8 cellular contexts compared by ENCODE assay signal in genomic region chr4:174156239-174156826, GRCh38.
DNase-seq lines count a peak whose midpoint lies in the region; ATAC-seq and TF ChIP-seq lines count a peak whose summit lies in the region.

No MANE protein-coding gene starts in this region.

- no peak for TF ChIP-seq CTCF in lower leg skin (IDR thresholded peaks at IDR 0.05)

- H3K4me3 ChIP-seq in muscle layer of colon (ENCODE audit: low read depth in 1 of 2, low read length in 2 of 2) (peak overlapping the region; percentile 4), lower leg skin (ENCODE audit: low read depth, poor library complexity, severe bottlenecking) (no peak overlapping the region)

- CTCF ChIA-PET in activated CD4-positive, alpha-beta T cell treated with anti-CD3 and anti-CD28 coated beads, Interleukin-2, amount 10 ng/mL, durations not matched to agents 7 days and 5 days (lab: Charles Lee), result no interaction called here

- POLR2A ChIA-PET in activated CD4-positive, alpha-beta T cell treated with anti-CD3 and anti-CD28 coated beads, Interleukin-2, amount 10 ng/mL, durations not matched to agents 7 days and 5 days (lab: Charles Lee), result no interaction called here

- ATAC-seq in GM21390 (IDR thresholded peaks at IDR 0.05; ENCODE audit: unreplicated experiment) (peak; percentile 86), HG03520 (IDR thresholded peaks at IDR 0.05; ENCODE audit: unreplicated experiment) (peak; percentile 90)

- WGBS in lower leg skin, 2 donors, result 17 to 27% methylated on average over 3 of the region's 3 CpGs

- H3K27ac ChIP-seq in muscle layer of colon (ENCODE audit: low read depth, low read length), result peak overlapping the region; percentile 43

- no peak for TF ChIP-seq POLR2A in lower leg skin (IDR thresholded peaks at IDR 0.05)

- no peaks in the 10 kb centered on the region for H3K36me3 ChIP-seq in muscle layer of colon (ENCODE audit: insufficient read depth, low read length)

- H3K36me3 Mint-ChIP-seq in activated CD4-positive, alpha-beta T cell treated with anti-CD3 and anti-CD28 coated beads, Interleukin-2, amount 10 ng/mL, durations not matched to agents 7 days and 5 days (ENCODE audit: low read depth), result no peaks in the 10 kb centered on the region

- intact Hi-C loops in lower leg skin (cut with DNase I; ENCODE audit: low total_unique reads), result no loop called here

- no peaks in the 10 kb centered on the region for H3K4me1 Mint-ChIP-seq in activated CD4-positive, alpha-beta T cell treated with anti-CD3 and anti-CD28 coated beads, Interleukin-2, amount 10 ng/mL, durations not matched to agents 7 days and 5 days

- no peaks in the 10 kb centered on the region for H3K9me3 ChIP-seq in muscle layer of colon (ENCODE audit: low read length)

- peak; percentile 38 for DNase-seq in EH (ENCODE audit: low read depth)
- peak; percentile 69 for DNase-seq in NOMO-1 treated with DMSO at 0.1 percent for 48 hours (lab: John Stamatoyannopoulos, UW; ENCODE audit: unreplicated experiment)
- peak; percentile 66 for DNase-seq in dermis blood vessel endothelial cell
- no peak for DNase-seq in lower leg skin (ENCODE audit: low spot score in 2 of 2)
- no peak for DNase-seq in activated CD4-positive, alpha-beta T cell treated with anti-CD3 and anti-CD28 coated beads, Interleukin-2, amount 10 ng/mL, durations not matched to agents 7 days and 5 days

- peaks cover 22% of the 10 kb centered on the region for H3K4me1 ChIP-seq in muscle layer of colon (ENCODE audit: insufficient read depth, low read length)

- H3K9me3 Mint-ChIP-seq in activated CD4-positive, alpha-beta T cell treated with anti-CD3 and anti-CD28 coated beads, Interleukin-2, amount 10 ng/mL, durations not matched to agents 7 days and 5 days, result no peaks in the 10 kb centered on the region

- H3K4me3 Mint-ChIP-seq in activated CD4-positive, alpha-beta T cell treated with anti-CD3 and anti-CD28 coated beads, Interleukin-2, amount 10 ng/mL, durations not matched to agents 7 days and 5 days, result no peak overlapping the region

- no peak overlapping the region for H3K9ac ChIP-seq in muscle layer of colon (ENCODE audit: low read length)

- H3K27me3 ChIP-seq in muscle layer of colon (ENCODE audit: control insufficient read depth in 1 of 2, insufficient read depth in 2 of 2, low read length in 2 of 2), result no peaks in the 10 kb centered on the region

- H3K27me3 Mint-ChIP-seq in activated CD4-positive, alpha-beta T cell treated with anti-CD3 and anti-CD28 coated beads, Interleukin-2, amount 10 ng/mL, durations not matched to agents 7 days and 5 days, result peaks cover 26% of the 10 kb centered on the region

- H3K27ac Mint-ChIP-seq in activated CD4-positive, alpha-beta T cell treated with anti-CD3 and anti-CD28 coated beads, Interleukin-2, amount 10 ng/mL, durations not matched to agents 7 days and 5 days, result no peak overlapping the region

Comparison
In these comparisons a context has a peak if more than half of its experiments do, and no peak if none do; other contexts are left out.
1. DNase-seq: peak in EH (single experiment), NOMO-1 treated with DMSO at 0.1 percent for 48 hours (single experiment) and dermis blood vessel endothelial cell (single experiment); none in lower leg skin (0 of 2) and activated CD4-positive, alpha-beta T cell treated with anti-CD3 and anti-CD28 coated beads, Interleukin-2, amount 10 ng/mL, durations not matched to agents 7 days and 5 days (single experiment).